In the genomic region with DNA sequence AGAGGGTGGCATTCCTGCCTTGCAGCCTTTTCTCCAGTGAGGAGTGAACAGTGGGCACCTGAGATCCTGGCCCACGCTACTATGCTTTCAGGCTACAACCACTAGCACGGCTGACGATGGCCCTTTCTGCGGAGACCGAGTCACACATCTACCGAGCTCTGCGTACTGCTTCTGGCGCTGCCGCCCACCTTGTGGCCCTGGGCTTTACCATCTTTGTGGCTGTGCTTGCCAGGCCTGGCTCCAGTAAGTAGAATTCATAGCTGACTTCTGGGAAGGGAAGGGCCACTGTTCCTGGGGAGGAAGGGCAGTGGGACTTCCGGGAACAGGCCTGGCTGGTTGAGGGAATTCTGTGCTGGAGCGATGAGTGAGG, we compare ENCODE assay signal across 2 cellular contexts.
TF ChIP-seq lines count a peak whose summit lies in the region.

No MANE protein-coding gene starts in this region.

TF ChIP-seq in SK-N-SH, 30 proteins besides CTCF, POLR2A, EP300 and RAD21:
- TF ChIP-seq, protein P1, sequence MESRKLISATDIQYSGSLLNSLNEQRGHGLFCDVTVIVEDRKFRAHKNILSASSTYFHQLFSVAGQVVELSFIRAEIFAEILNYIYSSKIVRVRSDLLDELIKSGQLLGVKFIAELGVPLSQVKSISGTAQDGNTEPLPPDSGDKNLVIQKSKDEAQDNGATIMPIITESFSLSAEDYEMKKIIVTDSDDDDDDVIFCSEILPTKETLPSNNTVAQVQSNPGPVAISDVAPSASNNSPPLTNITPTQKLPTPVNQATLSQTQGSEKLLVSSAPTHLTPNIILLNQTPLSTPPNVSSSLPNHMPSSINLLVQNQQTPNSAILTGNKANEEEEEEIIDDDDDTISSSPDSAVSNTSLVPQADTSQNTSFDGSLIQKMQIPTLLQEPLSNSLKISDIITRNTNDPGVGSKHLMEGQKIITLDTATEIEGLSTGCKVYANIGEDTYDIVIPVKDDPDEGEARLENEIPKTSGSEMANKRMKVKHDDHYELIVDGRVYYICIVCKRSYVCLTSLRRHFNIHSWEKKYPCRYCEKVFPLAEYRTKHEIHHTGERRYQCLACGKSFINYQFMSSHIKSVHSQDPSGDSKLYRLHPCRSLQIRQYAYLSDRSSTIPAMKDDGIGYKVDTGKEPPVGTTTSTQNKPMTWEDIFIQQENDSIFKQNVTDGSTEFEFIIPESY (IDR thresholded peaks at IDR 0.05; ENCODE audit: borderline replicate concordance, low read depth): no peak
- TF ChIP-seq RCOR1 (IDR thresholded peaks at IDR 0.05; ENCODE audit: low read length) (no peak), TCF12 (IDR thresholded peaks at IDR 0.05) (no peak)

TF ChIP-seq in SK-N-SH treated with all-trans-retinoic acid at 6 μM for 48 hours, 23 proteins besides CTCF, POLR2A, EP300 and RAD21 (continued from another document):
- TF ChIP-seq, protein P2, sequence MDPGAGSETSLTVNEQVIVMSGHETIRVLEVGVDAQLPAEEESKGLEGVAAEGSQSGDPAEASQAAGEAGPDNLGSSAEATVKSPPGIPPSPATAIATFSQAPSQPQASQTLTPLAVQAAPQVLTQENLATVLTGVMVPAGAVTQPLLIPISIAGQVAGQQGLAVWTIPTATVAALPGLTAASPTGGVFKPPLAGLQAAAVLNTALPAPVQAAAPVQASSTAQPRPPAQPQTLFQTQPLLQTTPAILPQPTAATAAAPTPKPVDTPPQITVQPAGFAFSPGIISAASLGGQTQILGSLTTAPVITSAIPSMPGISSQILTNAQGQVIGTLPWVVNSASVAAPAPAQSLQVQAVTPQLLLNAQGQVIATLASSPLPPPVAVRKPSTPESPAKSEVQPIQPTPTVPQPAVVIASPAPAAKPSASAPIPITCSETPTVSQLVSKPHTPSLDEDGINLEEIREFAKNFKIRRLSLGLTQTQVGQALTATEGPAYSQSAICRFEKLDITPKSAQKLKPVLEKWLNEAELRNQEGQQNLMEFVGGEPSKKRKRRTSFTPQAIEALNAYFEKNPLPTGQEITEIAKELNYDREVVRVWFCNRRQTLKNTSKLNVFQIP (CRISPR knock-in tag; IDR thresholded peaks at IDR 0.05; ENCODE audit: borderline replicate concordance, low read depth): no peak
- TF ChIP-seq PPARA (CRISPR knock-in tag; IDR thresholded peaks at IDR 0.05; ENCODE audit: borderline replicate concordance) (no peak), ZFP3 (CRISPR knock-in tag; IDR thresholded peaks at IDR 0.05) (no peak), ISL1 (CRISPR knock-in tag; IDR thresholded peaks at IDR 0.05) (no peak)
- TF ChIP-seq, protein P3, sequence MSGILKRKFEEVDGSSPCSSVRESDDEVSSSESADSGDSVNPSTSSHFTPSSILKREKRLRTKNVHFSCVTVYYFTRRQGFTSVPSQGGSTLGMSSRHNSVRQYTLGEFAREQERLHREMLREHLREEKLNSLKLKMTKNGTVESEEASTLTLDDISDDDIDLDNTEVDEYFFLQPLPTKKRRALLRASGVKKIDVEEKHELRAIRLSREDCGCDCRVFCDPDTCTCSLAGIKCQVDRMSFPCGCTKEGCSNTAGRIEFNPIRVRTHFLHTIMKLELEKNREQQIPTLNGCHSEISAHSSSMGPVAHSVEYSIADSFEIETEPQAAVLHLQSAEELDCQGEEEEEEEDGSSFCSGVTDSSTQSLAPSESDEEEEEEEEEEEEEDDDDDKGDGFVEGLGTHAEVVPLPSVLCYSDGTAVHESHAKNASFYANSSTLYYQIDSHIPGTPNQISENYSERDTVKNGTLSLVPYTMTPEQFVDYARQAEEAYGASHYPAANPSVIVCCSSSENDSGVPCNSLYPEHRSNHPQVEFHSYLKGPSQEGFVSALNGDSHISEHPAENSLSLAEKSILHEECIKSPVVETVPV (CRISPR knock-in tag; IDR thresholded peaks at IDR 0.05): no peak
TF ChIP-seq in SK-N-SH treated with all-trans-retinoic acid at 6 μM for 48 hours: peak in this region for 0.
